Comparison of ENCODE assay signal across 21 cellular contexts in genomic region chr2:179444056-179444455, GRCh38.
DNase-seq lines count a peak whose midpoint lies in the region; ATAC-seq and TF ChIP-seq lines count a peak whose summit lies in the region.
"Had no signal": no experiment of that assay in that cellular context is flagged by ENCODE, and none has a peak within 500 bp of the region (broad histone marks: within the 10 kb centered on the region; RNA-seq: fewer than 3 reads in every experiment).

No MANE protein-coding gene starts in this region.

- no peak overlapping the region for H3K4me2 ChIP-seq in smooth muscle cell

- intact Hi-C loops in Right ventricle myocardium superior (cut with DNase I) (no loop called here), left ventricle myocardium inferior (cut with micrococcal nuclease) (no loop called here), right cardiac atrium (cut with DNase I) (no loop called here)

- H3K36me3 ChIP-seq in left ventricle myocardium inferior: no peaks in the 10 kb centered on the region
- H3K36me3 ChIP-seq in smooth muscle cell (ENCODE audit: low read depth): no peaks in the 10 kb centered on the region

- H3K27ac ChIP-seq in left ventricle myocardium inferior (replicated peaks): no peak overlapping the region
- H3K27ac ChIP-seq in right cardiac atrium (ENCODE audit: low read length): no peak overlapping the region
- no peak overlapping the region for H3K27ac ChIP-seq in smooth muscle cell (ENCODE audit: low read depth)
- H3K27ac ChIP-seq: stomach had no signal

- H3K9me3 ChIP-seq in left ventricle myocardium inferior (replicated peaks) (no peaks in the 10 kb centered on the region), right cardiac atrium (ENCODE audit: control insufficient read depth, low read length) (no peaks in the 10 kb centered on the region), smooth muscle cell (replicated peaks; ENCODE audit: low read depth) (no peaks in the 10 kb centered on the region)
- H3K9me3 ChIP-seq: mucosa of descending colon, stomach had no signal

- TF ChIP-seq CTCF in left ventricle myocardium inferior (IDR thresholded peaks at IDR 0.05; ENCODE audit: borderline replicate concordance) (no peak), smooth muscle cell (IDR thresholded peaks at IDR 0.05; ENCODE audit: borderline replicate concordance, insufficient read depth, poor library complexity, severe bottlenecking) (no peak)

- H4K20me1 ChIP-seq in smooth muscle cell (ENCODE audit: low read depth): no peaks in the 10 kb centered on the region

- DNase-seq in Right ventricle myocardium superior: peak; percentile 34
- no peak for DNase-seq in left ventricle myocardium inferior
- peak; percentile 19 for DNase-seq in amniotic epithelial cell (ENCODE audit: low read depth)
- peak in 2 of 3 donors; percentile 11 to 49 for DNase-seq in right cardiac atrium
- DNase-seq in smooth muscle cell (lab: John Stamatoyannopoulos, UW; ENCODE audit: unreplicated experiment): no peak
- DNase-seq in activated effector memory CD4-positive, alpha-beta T cell treated with Interleukin-2 at 50 U/mL for 16 hours: no peak
- no peak for DNase-seq in activated CD8-positive, alpha-beta memory T cell treated with anti-CD3 and anti-CD28 coated beads, Interleukin-2, amount 50 U/mL, for 4 hours
- no peak for DNase-seq in C1 segment of cervical spinal cord (lab: John Stamatoyannopoulos, UW)
- DNase-seq: activated CD4-positive, alpha-beta T cell treated with anti-CD3 and anti-CD28 coated beads for 36 hours; activated naive CD8-positive, alpha-beta T cell treated with anti-CD3 and anti-CD28 coated beads, Interleukin-2, amount 50 U/mL, for 24 hours; CD4-positive, alpha-beta T cell; DMS53; dorsolateral prefrontal cortex; GOT3; NCI-H1048; NCI-H526; stomach had no signal

- H3K4me1 ChIP-seq in left ventricle myocardium inferior: peaks cover 5% of the 10 kb centered on the region
- H3K4me1 ChIP-seq in right cardiac atrium (ENCODE audit: control insufficient read depth, insufficient read depth, low read length): peaks cover 4% of the 10 kb centered on the region
- H3K4me1 ChIP-seq in smooth muscle cell (ENCODE audit: low read depth): peaks cover 2% of the 10 kb centered on the region

- H3F3A ChIP-seq in smooth muscle cell (ENCODE audit: low read depth): no peaks in the 10 kb centered on the region

- ATAC-seq in Right ventricle myocardium superior (ENCODE audit: poor library complexity) (peak; percentile 76), right cardiac atrium (peak; percentile 49 to 60)
- ATAC-seq: activated CD4-positive, alpha-beta T cell treated with anti-CD3 and anti-CD28 coated beads for 36 hours; activated naive CD8-positive, alpha-beta T cell treated with anti-CD3 and anti-CD28 coated beads, Interleukin-2, amount 50 U/mL, for 24 hours; activated T-helper 17 cell treated with anti-CD3 and anti-CD28 coated beads, Interleukin-2, amount 50 U/mL, for 72 hours; esophagus mucosa; K562; mucosa of descending colon had no signal

- H3K9ac ChIP-seq in smooth muscle cell (ENCODE audit: low read depth): no peak overlapping the region

- H2AFZ ChIP-seq in smooth muscle cell (ENCODE audit: low read depth): peak overlapping the region; percentile 81

- H3K27me3 ChIP-seq in left ventricle myocardium inferior (ENCODE audit: low read depth) (peaks cover 33% of the 10 kb centered on the region), right cardiac atrium (ENCODE audit: control insufficient read depth, insufficient read depth) (no peaks in the 10 kb centered on the region), smooth muscle cell (ENCODE audit: low read depth) (no peaks in the 10 kb centered on the region)
- H3K27me3 ChIP-seq: dorsolateral prefrontal cortex, stomach had no signal

- no peaks in the 10 kb centered on the region for H3K79me2 ChIP-seq in smooth muscle cell (ENCODE audit: low read depth)

- 60% methylated on average over 3 of the region's 3 CpGs for WGBS in right cardiac atrium
- 89% methylated on average over 3 of the region's 3 CpGs for WGBS in smooth muscle cell (ENCODE audit: low lambda C conversion rate)

- H3K4me3 ChIP-seq in left ventricle myocardium inferior (no peak overlapping the region), right cardiac atrium (ENCODE audit: low read length) (no peak overlapping the region), smooth muscle cell (no peak overlapping the region)
- H3K4me3 ChIP-seq: dorsolateral prefrontal cortex, K562, mucosa of descending colon, stomach had no signal

Comparison
In these comparisons a context has a peak if more than half of its experiments do, and no peak if none do; other contexts are left out.
1. DNase-seq: peak in Right ventricle myocardium superior (single experiment), amniotic epithelial cell (single experiment) and right cardiac atrium (2 of 3); none in left ventricle myocardium inferior (single experiment), smooth muscle cell (single experiment), activated effector memory CD4-positive, alpha-beta T cell treated with Interleukin-2 at 50 U/mL for 16 hours (single experiment), activated CD8-positive, alpha-beta memory T cell treated with anti-CD3 and anti-CD28 coated beads, Interleukin-2, amount 50 U/mL, for 4 hours (single experiment) and C1 segment of cervical spinal cord (0 of 14).